Comparison of ENCODE assay signal across 8 cellular contexts in the genomic region with DNA sequence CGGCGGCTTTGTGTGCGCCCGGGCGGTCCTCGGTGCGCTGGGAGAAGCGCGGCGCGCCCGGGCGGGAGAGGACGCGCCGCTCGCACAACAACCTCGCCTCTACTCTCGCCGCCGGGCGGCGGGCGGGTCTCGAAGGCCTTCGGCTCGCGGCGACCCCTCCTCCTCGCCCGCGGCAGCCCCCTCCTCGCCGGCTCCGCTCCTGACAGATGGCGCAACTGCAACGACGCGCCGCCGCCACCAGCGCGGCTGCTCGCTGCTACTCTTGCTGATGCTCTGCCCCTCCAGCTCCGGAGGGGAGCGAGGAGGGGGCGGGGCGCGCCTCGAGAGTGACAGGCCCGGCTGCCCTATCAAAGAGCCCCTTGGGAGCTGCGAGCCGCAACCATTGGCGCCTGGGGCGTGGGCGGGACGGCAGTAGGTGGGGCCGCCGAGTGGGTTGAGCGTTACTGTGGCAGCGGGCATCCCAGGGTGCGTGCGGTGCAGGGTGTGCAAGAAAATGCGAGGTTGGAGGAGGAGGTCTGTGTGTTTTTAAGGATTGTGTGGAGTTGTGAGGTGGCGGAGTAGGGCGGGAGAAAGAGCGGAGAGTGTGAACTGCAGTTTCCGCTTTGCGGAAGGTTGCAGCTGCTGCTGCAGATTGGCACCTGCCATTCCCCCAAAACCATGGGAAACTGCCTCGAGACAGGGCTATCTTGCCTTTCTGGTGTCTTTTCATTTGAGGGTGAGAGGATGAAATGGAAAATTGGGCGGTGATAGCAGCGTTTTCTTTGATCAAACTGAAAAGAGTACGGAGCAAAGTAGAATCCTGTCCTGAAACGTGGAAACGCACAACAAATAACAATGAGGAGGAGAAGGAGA. TPM values are rescaled to one million over a fixed set of nuclear protein-coding genes. Genes with fewer than 3 reads are reported as not detected.
A peak's percentile ranks its signal among the peaks of the same experiment; 100 is the strongest.
DNase-seq lines count a peak whose midpoint lies in the region; ATAC-seq and TF ChIP-seq lines count a peak whose summit lies in the region.

A gene (minus strand): TSS at position 275 of the 852 bp plus-strand sequence. CDS start 153,401 bp downstream, outside the sequence.

- BruUV-seq in PC-9 (replicated peaks; lab: Mats Ljungman, UMichigan): no TSS peak

- peak within 1 kb of the TSS; percentile 72 for H3K4me3 ChIP-seq in Jurkat, Clone E6-1 (ENCODE audit: low read length)
- H3K4me3 ChIP-seq in PC-9 (peak within 1 kb of the TSS; percentile 76), mucosa of stomach (ENCODE audit: low read length) (peak within 1 kb of the TSS; percentile 37)

- H3K79me2 ChIP-seq in PC-9 (ENCODE audit: low read depth): peaks cover 38% of the 10 kb centered on the region

- DNase-seq in DMS 273 treated with DMSO at 0.1 percent for 48 hours (lab: John Stamatoyannopoulos, UW): peak; percentile 97
- DNase-seq in Jurkat, Clone E6-1 (ENCODE audit: low read depth, low spot score): peak; percentile 94
- peak; percentile 95 to 98 for DNase-seq in PC-9
- DNase-seq in activated T-cell treated with anti-CD3 and anti-CD28 coated beads, Interleukin-2, amount 50 U/mL, for 1 hour: peak; percentile 99
- DNase-seq in erythroblast (lab: John Stamatoyannopoulos, UW): peak; percentile 96 to 98
- DNase-seq in stimulated activated CD8-positive, alpha-beta memory T cell treated with anti-CD3 and anti-CD28 coated beads, Interleukin-7, amount 100 ng/mL, for 1 hour (ENCODE audit: low read depth in 2 of 2): peak; percentile 96 to 98

- peak; percentile 54 for TF ChIP-seq POLR2A in erythroblast (IDR thresholded peaks at IDR 0.05; ENCODE audit: low read length)

- POLR2A ChIA-PET in PC-9 (lab: Charles Lee; ENCODE audit: unreplicated experiment): interaction anchor here (0.6 kb wide), 1 partner anchor 75 kb away, joined by 5 read pairs; no protein-coding TSS in a partner anchor

- H4K20me1 ChIP-seq in PC-9 (ENCODE audit: insufficient read depth): peaks cover 10% of the 10 kb centered on the region; the same call in 1 of the 2 replicates

- H3K4me1 ChIP-seq in PC-9 (replicated peaks; ENCODE audit: insufficient read depth) (peaks cover 28% of the 10 kb centered on the region), mucosa of stomach (ENCODE audit: control insufficient read depth, insufficient read depth, low read length) (peaks cover 9% of the 10 kb centered on the region)

- H3K9me3 ChIP-seq in PC-9 (ENCODE audit: insufficient read depth, low read depth): no peaks in the 10 kb centered on the region
- no peaks in the 10 kb centered on the region for H3K9me3 ChIP-seq in mucosa of stomach (ENCODE audit: control insufficient read depth, low read length)

- H3K36me3 ChIP-seq in PC-9 (ENCODE audit: low read depth): 0 out of 2 replicates have a peak, but pooled peaks cover 5% of the 10 kb centered on the region
- H3K36me3 ChIP-seq in mucosa of stomach (ENCODE audit: control insufficient read depth, insufficient read depth, low read length): no peaks in the 10 kb centered on the region

- ATAC-seq in GM21619 (IDR thresholded peaks at IDR 0.05; ENCODE audit: unreplicated experiment): peak; percentile 97

- peak within 1 kb of the TSS; percentile 49 for H3K27ac ChIP-seq in PC-9

- H3K4me2 ChIP-seq in PC-9: peak within 1 kb of the TSS; percentile 95

- H3K27me3 ChIP-seq in PC-9 (ENCODE audit: insufficient read depth, low read depth) (no peaks in the 10 kb centered on the region), mucosa of stomach (ENCODE audit: control insufficient read depth, insufficient read depth, low read length) (no peaks in the 10 kb centered on the region)

- peak within 1 kb of the TSS; percentile 92 for H2AFZ ChIP-seq in PC-9

- CTCF ChIA-PET in PC-9 (lab: Charles Lee): no interaction called here

- H3K9ac ChIP-seq in mucosa of stomach (ENCODE audit: low read length): peak within 1 kb of the TSS; percentile 60

- H3F3A ChIP-seq in PC-9 (ENCODE audit: insufficient read depth, low read depth): peaks cover 11% of the 10 kb centered on the region; the same call in 1 of the 2 replicates

- TF ChIP-seq CTCF in PC-9 (conservative IDR thresholded peaks at IDR 0.05): no peak

- intact Hi-C loops in PC-9 (cut with micrococcal nuclease; ENCODE audit: unreplicated experiment): loop anchor here (2.0 to 5.0 kb wide), 5 partner anchors 51 to 169 kb away; no protein-coding TSS in a partner anchor

- H3K9me2 ChIP-seq in PC-9 (ENCODE audit: insufficient read depth): no peaks in the 10 kb centered on the region

RNA-seq across cellular contexts. Expression of the gene that starts here (rescaled TPM):
- 97.1 TPM for polyA plus RNA-seq in Jurkat, Clone E6-1 (2012; ENCODE audit: insufficient read depth, insufficient read length)
- 53.3 and 80.3 TPM in 2 replicates for total RNA-seq in PC-9 (2021)

Comparison
In these comparisons a context has a peak if more than half of its experiments do, and no peak if none do; other contexts are left out.
1. Peak in every context shown above with its lines: DNase-seq, ATAC-seq, H3K4me3 ChIP-seq and H3K27ac ChIP-seq.